Comparison of ENCODE assay signal across 7 cellular contexts in the genomic region with DNA sequence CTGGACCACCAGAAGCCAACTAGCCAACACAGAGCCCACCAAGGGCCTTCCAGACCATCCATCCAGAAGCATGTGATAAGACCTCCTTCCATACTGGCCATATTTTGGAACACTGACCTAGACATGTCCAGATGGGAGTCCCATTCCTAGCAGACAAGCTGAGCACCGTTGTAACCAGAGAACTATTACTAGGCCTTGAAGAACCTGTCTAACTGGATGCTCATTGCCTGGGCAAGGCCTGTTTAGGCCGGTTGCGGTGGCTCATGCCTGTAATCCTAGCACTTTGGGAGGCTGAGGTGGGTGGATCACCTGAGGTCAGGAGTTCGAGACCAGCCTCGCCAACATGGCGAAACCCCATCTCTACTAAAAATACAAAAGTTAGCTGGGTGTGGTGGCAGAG. TPM values are rescaled to one million over a fixed set of nuclear protein-coding genes. Genes with fewer than 3 reads are reported as not detected.
A peak's percentile ranks its signal among the peaks of the same experiment; 100 is the strongest.
DNase-seq lines count a peak whose midpoint lies in the region; ATAC-seq and TF ChIP-seq lines count a peak whose summit lies in the region.
"Not testable (repeated sequence)": the region's sequence is repeated elsewhere in the genome, so short reads cannot be mapped to it uniquely, and the experiment has no call there.

No MANE protein-coding gene starts in this region.

- H3K4me3 ChIP-seq in DND-41 (ENCODE audit: low read depth in 1 of 2, low read length in 2 of 2) (peak overlapping the region in 1 of 2 experiments; percentile 100; a peak in 2 of 4 replicates), choroid plexus epithelial cell (ENCODE audit: low read depth, low read length) (peak overlapping the region; percentile 96), iPS-18c (ENCODE audit: insufficient read depth, low read depth, low read length) (peak overlapping the region; percentile 42)

- CTCF ChIA-PET in activated naive CD4-positive, alpha-beta T cell treated with anti-CD3 and anti-CD28 coated beads, Interleukin-2, amount 10 ng/mL, durations not matched to agents 7 days and 5 days (lab: Charles Lee) = interaction anchor here (6.6 kb wide), 1 partner anchor 28 kb away, joined by 339 read pairs; no protein-coding TSS in a partner anchor

- peak overlapping the region; percentile 57 for H3K27ac Mint-ChIP-seq in T-helper 1 cell treated with Interleukin-12 subunit alpha and Interleukin-12 subunit beta and Interleukin-4 antibody, amounts not matched to agents 30 μg/mL and 1 μg/mL, for 36 hours
- H3K27ac Mint-ChIP-seq in activated naive CD4-positive, alpha-beta T cell treated with anti-CD3 and anti-CD28 coated beads, Interleukin-2, amount 10 ng/mL, durations not matched to agents 7 days and 5 days = peak overlapping the region; percentile 29
- H3K27ac Mint-ChIP-seq in osteocyte (ENCODE audit: unreplicated experiment) = not testable (repeated sequence)

- peaks cover 36% of the 10 kb centered on the region for H3K4me1 ChIP-seq in DND-41 (ENCODE audit: insufficient read depth, low read length)

- not testable (repeated sequence) for TF ChIP-seq CTCF in DND-41 (IDR thresholded peaks at IDR 0.05; ENCODE audit: borderline replicate concordance, extremely low read depth, low read length, poor library complexity, severe bottlenecking); choroid plexus epithelial cell (conservative IDR thresholded peaks at IDR 0.05; ENCODE audit: low read depth, low read length); osteocyte (IDR thresholded peaks at IDR 0.05)

- H4K20me1 ChIP-seq in DND-41 (ENCODE audit: insufficient read depth, low read length) = peaks cover 12% of the 10 kb centered on the region

- not testable (repeated sequence) for H3K9me3 ChIP-seq in DND-41 (ENCODE audit: insufficient read depth, low read length, severe bottlenecking); KOPT-K1 (ENCODE audit: insufficient read depth, low read length, poor library complexity, severe bottlenecking); iPS-18c (ENCODE audit: control insufficient read depth, insufficient read depth, low read length)

- peak overlapping the region; percentile 88 for H3K4me3 Mint-ChIP-seq in T-helper 1 cell treated with Interleukin-12 subunit alpha and Interleukin-12 subunit beta and Interleukin-4 antibody, amounts not matched to agents 30 μg/mL and 1 μg/mL, for 36 hours
- H3K4me3 Mint-ChIP-seq in activated naive CD4-positive, alpha-beta T cell treated with anti-CD3 and anti-CD28 coated beads, Interleukin-2, amount 10 ng/mL, durations not matched to agents 7 days and 5 days = peak overlapping the region; percentile 88
- peak overlapping the region; percentile 35 for H3K4me3 Mint-ChIP-seq in osteocyte (ENCODE audit: unreplicated experiment)

- H3K36me3 ChIP-seq in DND-41 (ENCODE audit: insufficient read depth, low read length) (peaks cover 22% of the 10 kb centered on the region), KOPT-K1 (ENCODE audit: insufficient read depth, low read length) (peaks cover 23% of the 10 kb centered on the region)

- peak overlapping the region; percentile 94 for H3K4me2 ChIP-seq in DND-41 (ENCODE audit: insufficient read depth, low read length)

- DNase-seq in DND-41; activated naive CD4-positive, alpha-beta T cell treated with anti-CD3 and anti-CD28 coated beads, Interleukin-2, amount 10 ng/mL, durations not matched to agents 7 days and 5 days; choroid plexus epithelial cell (ENCODE audit: low read depth); osteocyte (ENCODE audit: extremely low spot score, unreplicated experiment): not testable (repeated sequence)

- H3K36me3 Mint-ChIP-seq in T-helper 1 cell treated with Interleukin-12 subunit alpha and Interleukin-12 subunit beta and Interleukin-4 antibody, amounts not matched to agents 30 μg/mL and 1 μg/mL, for 36 hours (ENCODE audit: low read depth); osteocyte (ENCODE audit: unreplicated experiment): not testable (repeated sequence)
- peaks cover 23% of the 10 kb centered on the region for H3K36me3 Mint-ChIP-seq in activated naive CD4-positive, alpha-beta T cell treated with anti-CD3 and anti-CD28 coated beads, Interleukin-2, amount 10 ng/mL, durations not matched to agents 7 days and 5 days

- ATAC-seq in DND-41 (ENCODE audit: insufficient read depth, low read depth) = not testable (repeated sequence)

- H3K79me2 ChIP-seq in DND-41 (ENCODE audit: insufficient read depth, low read length) = peaks cover 57% of the 10 kb centered on the region

- not testable (repeated sequence) for H2AFZ ChIP-seq in DND-41 (ENCODE audit: low read depth, low read length)

- not testable (repeated sequence) for H3K27me3 ChIP-seq in DND-41 (ENCODE audit: insufficient read depth, low read length, poor library complexity)

- not testable (repeated sequence) for H3K9me3 Mint-ChIP-seq in T-helper 1 cell treated with Interleukin-12 subunit alpha and Interleukin-12 subunit beta and Interleukin-4 antibody, amounts not matched to agents 30 μg/mL and 1 μg/mL, for 36 hours; activated naive CD4-positive, alpha-beta T cell treated with anti-CD3 and anti-CD28 coated beads, Interleukin-2, amount 10 ng/mL, durations not matched to agents 7 days and 5 days; osteocyte (ENCODE audit: unreplicated experiment)

- peak overlapping the region; percentile 98 for H3K9ac ChIP-seq in DND-41 (ENCODE audit: low read depth, low read length)

- H3K4me1 Mint-ChIP-seq in T-helper 1 cell treated with Interleukin-12 subunit alpha and Interleukin-12 subunit beta and Interleukin-4 antibody, amounts not matched to agents 30 μg/mL and 1 μg/mL, for 36 hours (ENCODE audit: low read depth) = peaks cover 38% of the 10 kb centered on the region
- peaks cover 53% of the 10 kb centered on the region for H3K4me1 Mint-ChIP-seq in activated naive CD4-positive, alpha-beta T cell treated with anti-CD3 and anti-CD28 coated beads, Interleukin-2, amount 10 ng/mL, durations not matched to agents 7 days and 5 days
- peaks cover 33% of the 10 kb centered on the region for H3K4me1 Mint-ChIP-seq in osteocyte (ENCODE audit: unreplicated experiment)

- peak overlapping the region; percentile 30; the same call in 1 of the 2 replicates for H3K27ac ChIP-seq in DND-41 (ENCODE audit: low read length)
- H3K27ac ChIP-seq in KOPT-K1 (ENCODE audit: low read depth, low read length, poor library complexity, severe bottlenecking) = peak overlapping the region; percentile 77

- peaks cover 11% of the 10 kb centered on the region for H3K27me3 Mint-ChIP-seq in T-helper 1 cell treated with Interleukin-12 subunit alpha and Interleukin-12 subunit beta and Interleukin-4 antibody, amounts not matched to agents 30 μg/mL and 1 μg/mL, for 36 hours (ENCODE audit: low read depth)
- H3K27me3 Mint-ChIP-seq in activated naive CD4-positive, alpha-beta T cell treated with anti-CD3 and anti-CD28 coated beads, Interleukin-2, amount 10 ng/mL, durations not matched to agents 7 days and 5 days = peaks cover 22% of the 10 kb centered on the region
- not testable (repeated sequence) for H3K27me3 Mint-ChIP-seq in osteocyte (ENCODE audit: unreplicated experiment)

RNA-seq across cellular contexts. Expression of a gene that starts 1.7 kb away (rescaled TPM):
- total RNA-seq in osteocyte = 7.4 and 8.8 TPM in 2 replicates

RNA-seq across cellular contexts. Expression of a gene that starts 19.2 kb away (rescaled TPM):
- 31.4 and 33.2 TPM in 2 replicates for total RNA-seq in osteocyte

RNA-seq across cellular contexts. Expression of a gene that starts 47.6 kb away (rescaled TPM):
- total RNA-seq in osteocyte = 33.5 and 36.2 TPM in 2 replicates

Comparison
In these comparisons a context has a peak if more than half of its experiments do, and no peak if none do; other contexts are left out.
1. H3K4me3 Mint-ChIP-seq: peak in every context shown above with its lines; median percentile 88 in T-helper 1 cell treated with Interleukin-12 subunit alpha and Interleukin-12 subunit beta and Interleukin-4 antibody, amounts not matched to agents 30 μg/mL and 1 μg/mL, for 36 hours; 88 in activated naive CD4-positive, alpha-beta T cell treated with anti-CD3 and anti-CD28 coated beads, Interleukin-2, amount 10 ng/mL, durations not matched to agents 7 days and 5 days; 35 in osteocyte.